Comparison of ENCODE assay signal across 8 cellular contexts in the genomic region with DNA sequence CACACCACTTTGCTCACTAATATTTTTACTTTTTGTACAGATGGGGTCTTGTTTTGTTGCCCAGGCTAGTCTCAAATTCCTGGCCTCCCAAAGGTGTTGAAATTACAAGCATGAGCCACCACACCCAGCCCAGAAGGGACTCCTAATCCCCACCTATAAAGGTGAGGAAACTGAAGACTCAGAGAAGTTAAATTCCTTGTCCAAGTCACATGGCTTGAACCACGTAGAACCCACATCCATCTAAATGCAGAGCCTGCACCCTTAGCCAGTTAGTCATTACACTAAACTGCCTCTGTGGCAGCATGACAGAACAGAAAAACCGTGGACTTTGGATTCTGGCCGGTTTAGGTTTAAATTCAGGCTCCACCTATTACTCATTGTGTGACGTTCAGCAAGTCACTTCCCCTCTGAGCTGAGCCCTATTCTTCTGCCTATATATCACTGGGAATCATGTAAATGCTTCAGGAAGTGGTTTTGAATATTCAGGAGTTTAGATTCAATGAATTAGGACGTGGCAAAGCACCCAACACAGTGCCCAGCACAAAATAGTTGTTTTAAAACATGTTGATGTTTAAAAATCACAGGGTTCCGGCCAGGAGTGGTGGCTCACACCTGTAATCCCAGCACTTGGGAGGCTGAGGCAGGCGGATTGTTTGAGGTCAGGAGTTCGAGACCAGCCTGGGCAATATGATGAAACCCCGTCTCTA. TPM values are rescaled to one million over a fixed set of nuclear protein-coding genes. Genes with fewer than 3 reads are reported as not detected.
DNase-seq lines count a peak whose midpoint lies in the region; ATAC-seq and TF ChIP-seq lines count a peak whose summit lies in the region.

No MANE protein-coding gene starts in this region.

- no peak overlapping the region for H2AFZ ChIP-seq in MM.1S (ENCODE audit: low read length)

- peaks cover 21% of the 10 kb centered on the region for H3F3A ChIP-seq in MM.1S (ENCODE audit: insufficient read depth, low read length)

- no peaks in the 10 kb centered on the region for H4K20me1 ChIP-seq in MM.1S (ENCODE audit: insufficient read depth, low read length)

- H3K4me1 ChIP-seq in right cardiac atrium (ENCODE audit: control insufficient read depth, insufficient read depth, low read length) (no peaks in the 10 kb centered on the region), BE2C (peaks cover 3% of the 10 kb centered on the region; the same call in 1 of the 2 replicates), MM.1S (ENCODE audit: low read length) (peaks cover 13% of the 10 kb centered on the region)

- H3K27me3 ChIP-seq in right cardiac atrium (ENCODE audit: control insufficient read depth, insufficient read depth) (no peaks in the 10 kb centered on the region), BE2C (no peaks in the 10 kb centered on the region), MM.1S (replicated peaks; ENCODE audit: insufficient read depth, low read length) (no peaks in the 10 kb centered on the region)

- H3K9me2 ChIP-seq in MM.1S (replicated peaks; ENCODE audit: insufficient read depth, low read length) = no peaks in the 10 kb centered on the region

- H3K9ac ChIP-seq in MM.1S (ENCODE audit: low read length) = no peak overlapping the region

- no peak overlapping the region for H3K4me3 ChIP-seq in right cardiac atrium (ENCODE audit: low read length)
- no peak overlapping the region for H3K4me3 ChIP-seq in BE2C (ENCODE audit: low read depth, low read length)
- H3K4me3 ChIP-seq in MM.1S (ENCODE audit: low read length) = no peak overlapping the region

- 56% methylated on average over 9 of the region's 9 CpGs for WGBS in right cardiac atrium

- H3K9me3 ChIP-seq in right cardiac atrium (ENCODE audit: control insufficient read depth, low read length) = no peaks in the 10 kb centered on the region
- H3K9me3 ChIP-seq in BE2C = no peaks in the 10 kb centered on the region
- H3K9me3 ChIP-seq in MM.1S (replicated peaks; ENCODE audit: insufficient read depth, low read length) = no peaks in the 10 kb centered on the region

- H3K4me2 ChIP-seq in MM.1S (ENCODE audit: low read depth, low read length) = no peak overlapping the region

- H3K36me3 ChIP-seq in BE2C (no peaks in the 10 kb centered on the region), MM.1S (replicated peaks; ENCODE audit: insufficient read depth, low read length) (no peaks in the 10 kb centered on the region)

- DNase-seq in right cardiac atrium (no peak), Right ventricle myocardium inferior (ENCODE audit: missing footprints) (no peak), RKO (ENCODE audit: low spot score) (peak; percentile 99), epithelial cell of prostate (ENCODE audit: low read depth, low spot score) (peak; percentile 90), renal cortical epithelial cell (ENCODE audit: low read depth) (peak; percentile 98), BE2C (no peak), MM.1S (no peak)

- no peak for ATAC-seq in right cardiac atrium
- ATAC-seq in Right ventricle myocardium inferior = no peak
- no peak for ATAC-seq in HG02623 (IDR thresholded peaks at IDR 0.05; ENCODE audit: unreplicated experiment)

- peaks cover 19% of the 10 kb centered on the region for H3K79me2 ChIP-seq in MM.1S (ENCODE audit: low read length)

- TF ChIP-seq CTCF in BE2C (IDR thresholded peaks at IDR 0.05; ENCODE audit: low read depth, low read length) (no peak), MM.1S (IDR thresholded peaks at IDR 0.05; ENCODE audit: low read length) (no peak)

- peak overlapping the region; percentile 55 for H3K27ac ChIP-seq in right cardiac atrium (ENCODE audit: low read length)
- H3K27ac ChIP-seq in epithelial cell of prostate = peak overlapping the region; percentile 97
- H3K27ac ChIP-seq in MM.1S (ENCODE audit: low read length) = no peak overlapping the region

- intact Hi-C loops in right cardiac atrium (cut with DNase I) (loop anchor here in 2 of 4 donors (5.0 to 10.0 kb wide), 2 partner anchors 53 to 60 kb away; no protein-coding TSS in a partner anchor), Right ventricle myocardium inferior (cut with DNase I) (loop anchor here (5.0 kb wide), 2 partner anchors 38 to 53 kb away; no protein-coding TSS in a partner anchor)

RNA-seq across cellular contexts. Expression of a gene that starts 3.0 kb away (rescaled TPM):
- total RNA-seq in right cardiac atrium (100 to 1,000 TPM in 2 of 4 donors, 10 to 100 TPM in 2; 85.1 to 122 (median 93.6) TPM), Right ventricle myocardium inferior (76.4 TPM), renal cortical epithelial cell (215 and 235 TPM in 2 replicates)
- polyA plus RNA-seq in right cardiac atrium = 24.8 TPM
- polyA plus RNA-seq in BE2C (2012; ENCODE audit: insufficient read depth, insufficient read length, low read depth) = 86.3 TPM

Comparison
In these comparisons a context has a peak if more than half of its experiments do, and no peak if none do; other contexts are left out.
1. DNase-seq: peak in RKO (single experiment), epithelial cell of prostate (single experiment) and renal cortical epithelial cell (single experiment); none in right cardiac atrium (0 of 3), Right ventricle myocardium inferior (single experiment), BE2C (single experiment) and MM.1S (single experiment).